In the genomic region with DNA sequence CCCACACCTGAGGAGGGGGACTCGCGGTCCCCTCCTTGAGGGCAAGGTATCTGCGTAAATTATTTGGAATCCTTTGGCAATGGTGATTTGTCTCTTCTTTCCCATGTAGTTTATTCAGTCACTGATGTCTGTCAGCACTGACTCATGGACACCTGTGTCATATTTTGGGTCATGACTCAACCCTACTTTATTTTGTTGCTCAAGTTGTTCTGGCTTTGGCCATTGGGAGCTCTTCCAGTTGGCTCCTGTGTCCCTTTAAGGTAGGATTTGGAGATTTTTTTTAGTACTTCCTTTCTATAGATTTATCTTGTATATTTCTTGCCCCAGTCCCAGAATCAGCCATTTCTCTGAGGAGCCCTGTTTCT, we compare ENCODE assay signal across 22 cellular contexts. TPM values are rescaled to one million over a fixed set of nuclear protein-coding genes. Genes with fewer than 3 reads are reported as not detected.
DNase-seq lines count a peak whose midpoint lies in the region; ATAC-seq and TF ChIP-seq lines count a peak whose summit lies in the region.
"Had no signal": no experiment of that assay in that cellular context is flagged by ENCODE, and none has a peak within 500 bp of the region (broad histone marks: within the 10 kb centered on the region; RNA-seq: fewer than 3 reads in every experiment).

No MANE protein-coding gene starts in this region.

- no peak for TF ChIP-seq POLR2A in uterus (IDR thresholded peaks at IDR 0.05)

- DNase-seq in Karpas-422: no peak
- peak; percentile 20 for DNase-seq in SW480 (ENCODE audit: low spot score)
- peak; percentile 15 to 47 for DNase-seq in foreskin keratinocyte
- DNase-seq in psoas muscle: no peak
- no peak for DNase-seq in uterus
- DNase-seq in GDM1 (lab: John Stamatoyannopoulos, UW): no peak
- DNase-seq: ACHN, AML-193, DMS 273 treated with DMSO at 0.1 percent for 48 hours, GF-D8, HFFc6, NCI-H1930, NCI-H2171, NCI-H446, NCI-H69 had no signal

- no peak overlapping the region for H3K9ac ChIP-seq in Karpas-422 (ENCODE audit: low read length)

- H3K27ac ChIP-seq in Karpas-422 (ENCODE audit: low read length) (peak overlapping the region; percentile 39), foreskin keratinocyte (no peak overlapping the region), psoas muscle (no peak overlapping the region), uterus (no peak overlapping the region)
- H3K27ac ChIP-seq: HL-60, SK-N-MC had no signal

- H3K4me3 ChIP-seq in Karpas-422 (ENCODE audit: low read length) (no peak overlapping the region), psoas muscle (no peak overlapping the region), uterus (no peak overlapping the region)
- H3K4me3 ChIP-seq: SK-N-MC had no signal

- H3K4me1 ChIP-seq in Karpas-422 (ENCODE audit: low read length) (peaks cover 40% of the 10 kb centered on the region), foreskin keratinocyte (no peaks in the 10 kb centered on the region), psoas muscle (no peaks in the 10 kb centered on the region), uterus (no peaks in the 10 kb centered on the region)

- TF ChIP-seq CTCF in foreskin keratinocyte (conservative IDR thresholded peaks at IDR 0.05): no peak
- no peak for TF ChIP-seq CTCF in psoas muscle (IDR thresholded peaks at IDR 0.05)
- no peak for TF ChIP-seq CTCF in uterus (IDR thresholded peaks at IDR 0.05)

- H3K79me2 ChIP-seq in Karpas-422 (ENCODE audit: low read length): no peaks in the 10 kb centered on the region

- whole genome bisulfite sequencing in psoas muscle, 3 donors: 90 to 92% (median 92%) methylated on average over 3 of the region's 3 CpGs

- no peak overlapping the region for H3K4me2 ChIP-seq in Karpas-422 (ENCODE audit: low read depth, low read length, poor library complexity, severe bottlenecking)

- H2AFZ ChIP-seq in Karpas-422 (ENCODE audit: low read length): no peak overlapping the region

- H4K20me1 ChIP-seq in Karpas-422 (ENCODE audit: insufficient read depth, low read depth, low read length): no peaks in the 10 kb centered on the region

- H3K27me3 ChIP-seq in Karpas-422 (ENCODE audit: low read length) (no peaks in the 10 kb centered on the region), foreskin keratinocyte (no peaks in the 10 kb centered on the region), psoas muscle (ENCODE audit: insufficient read depth in 3 of 3, low read length in 2 of 3) (peaks cover 0 to 9% (median 2%) of the 10 kb centered on the region in 3 donors), uterus (no peaks in the 10 kb centered on the region)

- H3K9me3 ChIP-seq in Karpas-422 (ENCODE audit: low read length) (no peaks in the 10 kb centered on the region), psoas muscle (no peaks in the 10 kb centered on the region), uterus (no peaks in the 10 kb centered on the region)

- H3K36me3 ChIP-seq in Karpas-422 (ENCODE audit: insufficient read depth, low read length): no peaks in the 10 kb centered on the region
- H3K36me3 ChIP-seq in psoas muscle (ENCODE audit: insufficient read depth in 1 of 2, low read depth in 1 of 2): no peaks in the 10 kb centered on the region
- H3K36me3 ChIP-seq in uterus: no peaks in the 10 kb centered on the region

- intact Hi-C loops in psoas muscle (cut with DNase I): no loop called here
- intact Hi-C loops in uterus (cut with DNase I; ENCODE audit: low total_unique reads): no loop called here

- no peaks in the 10 kb centered on the region for H3K9me2 ChIP-seq in Karpas-422 (replicated peaks; ENCODE audit: insufficient read depth, low read length)

- ATAC-seq in foreskin keratinocyte (peak; percentile 75), psoas muscle (peak; percentile 74 to 86 (median 80)), GM21526 (IDR thresholded peaks at IDR 0.05; ENCODE audit: low FRiP score, unreplicated experiment) (no peak)

RNA-seq across cellular contexts. Expression of a gene that starts 47.4 kb away (rescaled TPM):
- total RNA-seq in Karpas-422 (2014; rRNA removed; shearing (Covaris generic); ENCODE audit: low replicate concordance): not detected in 2 replicates
- not detected in 2 replicates for total RNA-seq in foreskin keratinocyte
- not detected in 2 replicates for polyA plus RNA-seq in foreskin keratinocyte
- 1 to 10 TPM in 1 of 4 donors, under 1 TPM in 3; 0.32 to 7.3 (median 0.33) TPM for total RNA-seq in psoas muscle
- polyA plus RNA-seq in psoas muscle: 1 to 10 TPM in 2 of 3 donors, under 1 TPM in 1; 0.58 to 4.0 (median 1.9) TPM
- total RNA-seq in uterus: 1 to 10 TPM in 1 of 4 donors, under 1 TPM in 2, not detected in 1; 0.21 to 2.1 (median 0.26) TPM
- total RNA-seq: H4, HFFc6, LHCN-M2 had no signal
- polyA plus RNA-seq: CD14-positive monocyte, IgD-negative memory B cell had no signal

Comparison
In these comparisons a context has a peak if more than half of its experiments do, and no peak if none do; other contexts are left out.
1. DNase-seq: peak in SW480 (single experiment) and foreskin keratinocyte (2 of 2); none in Karpas-422 (single experiment), psoas muscle (0 of 2), uterus (0 of 2) and GDM1 (single experiment).